ENCODE assay signal across 17 cellular contexts in the genomic region with DNA sequence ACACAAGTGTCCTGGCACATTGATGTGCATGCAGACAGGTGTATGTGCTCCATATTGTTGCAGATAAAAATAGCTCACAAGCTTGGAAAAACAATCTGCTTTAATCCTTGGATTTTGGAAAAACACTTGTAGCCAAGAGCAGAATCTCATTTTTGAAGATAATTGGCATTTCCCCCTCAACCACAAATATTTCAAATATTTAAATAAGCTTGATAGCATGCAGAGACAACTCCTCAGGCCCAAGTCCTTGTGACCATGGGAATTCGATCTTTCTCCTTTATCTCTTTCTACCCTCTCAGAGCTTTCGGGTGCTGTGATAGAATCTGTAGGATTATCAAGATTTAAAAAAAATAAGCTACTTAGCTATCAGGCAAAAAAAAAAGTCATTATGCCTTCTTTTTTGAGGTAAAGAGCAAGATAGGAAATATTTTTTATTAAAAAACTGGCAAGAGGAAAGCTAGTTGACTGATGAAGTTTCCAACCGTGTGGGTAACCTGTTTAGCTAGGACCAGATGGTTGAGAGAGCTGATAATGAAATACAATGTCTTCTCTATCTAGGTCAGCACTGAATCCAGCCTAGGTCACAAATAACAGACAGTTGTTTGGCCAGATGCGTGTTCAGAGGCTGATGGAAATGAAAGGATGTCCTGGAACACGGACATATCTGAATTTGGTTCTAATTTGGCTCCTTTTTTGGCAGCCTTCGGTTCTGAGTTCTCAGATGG. TPM values are rescaled to one million over a fixed set of nuclear protein-coding genes. Genes with fewer than 3 reads are reported as not detected.
DNase-seq lines count a peak whose midpoint lies in the region; TF ChIP-seq lines count a peak whose summit lies in the region.
"Had no signal": no experiment of that assay in that cellular context is flagged by ENCODE, and none has a peak within 500 bp of the region (broad histone marks: within the 10 kb centered on the region; RNA-seq: fewer than 3 reads in every experiment).

No MANE protein-coding gene starts in this region.

- no peak overlapping the region for H3K4me3 ChIP-seq in HAP-1
- H3K4me3 ChIP-seq: dorsolateral prefrontal cortex, pancreas, thyroid gland had no signal

- H3K4me1 ChIP-seq in HAP-1: no peaks in the 10 kb centered on the region
- H3K4me1 ChIP-seq: thyroid gland had no signal

- H3K4me3 Mint-ChIP-seq in osteocyte (ENCODE audit: unreplicated experiment): no peak overlapping the region
- H3K4me3 Mint-ChIP-seq: stimulated activated effector memory CD8-positive, alpha-beta T cell treated with anti-CD3 and anti-CD28 coated beads, Interleukin-12 subunit alpha, Interleukin-12 subunit beta, amount 100 ng/mL, for 72 hours; T-helper 2 cell treated with Interferon-gamma antibody and Interleukin-4, amounts not matched to agents 5 μg/mL and 100 μg/mL, for 36 hours had no signal

- H3K27me3 ChIP-seq in HAP-1 (ENCODE audit: low read depth): no peaks in the 10 kb centered on the region
- H3K27me3 ChIP-seq: pancreas, thyroid gland had no signal

- H3K4me1 Mint-ChIP-seq in osteocyte (ENCODE audit: unreplicated experiment): peaks cover 22% of the 10 kb centered on the region

- no peaks in the 10 kb centered on the region for H3K27me3 Mint-ChIP-seq in osteocyte (ENCODE audit: unreplicated experiment)

- H3K36me3 Mint-ChIP-seq in osteocyte (ENCODE audit: unreplicated experiment): peaks cover 4% of the 10 kb centered on the region
- H3K36me3 Mint-ChIP-seq: stimulated activated effector memory CD8-positive, alpha-beta T cell treated with anti-CD3 and anti-CD28 coated beads, Interleukin-12 subunit alpha, Interleukin-12 subunit beta, amount 100 ng/mL, for 72 hours had no signal

- no peaks in the 10 kb centered on the region for H3K36me3 ChIP-seq in HAP-1 (replicated peaks)
- H3K36me3 ChIP-seq: pancreas, thyroid gland had no signal

- peak overlapping the region; percentile 1 for H3K27ac Mint-ChIP-seq in osteocyte (ENCODE audit: unreplicated experiment)
- H3K27ac Mint-ChIP-seq: stimulated activated effector memory CD8-positive, alpha-beta T cell treated with anti-CD3 and anti-CD28 coated beads, Interleukin-12 subunit alpha, Interleukin-12 subunit beta, amount 100 ng/mL, for 72 hours; T-helper 2 cell treated with Interferon-gamma antibody and Interleukin-4, amounts not matched to agents 5 μg/mL and 100 μg/mL, for 36 hours had no signal

- no peaks in the 10 kb centered on the region for H3K9me3 ChIP-seq in HAP-1
- H3K9me3 ChIP-seq: pancreas, thyroid gland had no signal

- in situ Hi-C loops in HAP-1 (cut with MboI; ENCODE audit: low sequenced_read_pairs): no loop called here

- peak; percentile 88 for DNase-seq in EH (ENCODE audit: low read depth)
- peak; percentile 31 for DNase-seq in LHCN-M2 (ENCODE audit: low read depth)
- DNase-seq in dedifferentiated amniotic fluid mesenchymal stem cell (ENCODE audit: extremely low spot score): peak; percentile 55
- no peak for DNase-seq in osteocyte (ENCODE audit: extremely low spot score, unreplicated experiment)
- no peak for DNase-seq in DMS53 treated with DMSO at 0.1 percent for 48 hours (lab: John Stamatoyannopoulos, UW; ENCODE audit: unreplicated experiment)
- no peak for DNase-seq in HAP-1 (ENCODE audit: low spot score in 2 of 2)
- DNase-seq in stimulated activated CD4-positive, alpha-beta T cell treated with anti-CD3 and anti-CD28 coated beads, Interleukin-4, amount 100 ng/mL, for 4 hours: no peak
- DNase-seq: activated gamma-delta T cell treated with Interleukin-2 at 50 U/mL for 16 hours, DMS79 treated with DMSO at 0.1 percent for 48 hours, dorsolateral prefrontal cortex, hypothalamus, Karpas-422, left colon, pancreas, thyroid gland had no signal

- H3K9me3 Mint-ChIP-seq in osteocyte (ENCODE audit: unreplicated experiment): peaks cover 15% of the 10 kb centered on the region

- TF ChIP-seq CTCF in osteocyte (IDR thresholded peaks at IDR 0.05): no peak

RNA-seq across cellular contexts. Expression of a gene that starts 54.9 kb away (rescaled TPM):
- total RNA-seq in LHCN-M2 (2014; rRNA removed): 10.6 and 12.5 TPM in 2 replicates
- 3.4 TPM for polyA plus RNA-seq in LHCN-M2 (2012)
- 25.9 and 29.2 TPM in 2 replicates for total RNA-seq in osteocyte

Comparison
In these comparisons a context has a peak if more than half of its experiments do, and no peak if none do; other contexts are left out.
1. DNase-seq: peak in EH (single experiment), LHCN-M2 (single experiment) and dedifferentiated amniotic fluid mesenchymal stem cell (single experiment); none in osteocyte (single experiment), DMS53 treated with DMSO at 0.1 percent for 48 hours (single experiment), HAP-1 (0 of 2) and stimulated activated CD4-positive, alpha-beta T cell treated with anti-CD3 and anti-CD28 coated beads, Interleukin-4, amount 100 ng/mL, for 4 hours (0 of 2).